Comparison of ENCODE assay signal across 14 cellular contexts in genomic region chr11:78381867-78382266, GRCh38. TPM values are rescaled to one million over a fixed set of nuclear protein-coding genes. Genes with fewer than 3 reads are reported as not detected.
A peak's percentile ranks its signal among the peaks of the same experiment; 100 is the strongest.
DNase-seq lines count a peak whose midpoint lies in the region; ATAC-seq and TF ChIP-seq lines count a peak whose summit lies in the region.
"Had no signal": no experiment of that assay in that cellular context is flagged by ENCODE, and none has a peak within 500 bp of the region (broad histone marks: within the 10 kb centered on the region; RNA-seq: fewer than 3 reads in every experiment).

No MANE protein-coding gene starts in this region.

- H3K4me3 ChIP-seq in DND-41 (ENCODE audit: low read depth in 1 of 2, low read length in 2 of 2) (no peak overlapping the region), SK-N-MC (no peak overlapping the region), smooth muscle cell (no peak overlapping the region), body of pancreas (no peak overlapping the region)

- TF ChIP-seq CTCF in DND-41 (IDR thresholded peaks at IDR 0.05; ENCODE audit: borderline replicate concordance, extremely low read depth, low read length, poor library complexity, severe bottlenecking) (no peak), smooth muscle cell (IDR thresholded peaks at IDR 0.05; ENCODE audit: borderline replicate concordance, insufficient read depth, poor library complexity, severe bottlenecking) (no peak), body of pancreas (IDR thresholded peaks at IDR 0.05) (no peak)

- peaks cover 8% of the 10 kb centered on the region for H3K9me3 ChIP-seq in DND-41 (ENCODE audit: insufficient read depth, low read length, severe bottlenecking)
- peaks cover 3% of the 10 kb centered on the region; the same call in 1 of the 2 replicates for H3K9me3 ChIP-seq in SK-N-MC (ENCODE audit: low read depth, low read length)
- no peaks in the 10 kb centered on the region for H3K9me3 ChIP-seq in smooth muscle cell (replicated peaks; ENCODE audit: low read depth)
- H3K9me3 ChIP-seq in body of pancreas, result no peaks in the 10 kb centered on the region

- H4K20me1 ChIP-seq in DND-41 (ENCODE audit: insufficient read depth, low read length) (peaks cover 75% of the 10 kb centered on the region), smooth muscle cell (ENCODE audit: low read depth) (no peaks in the 10 kb centered on the region)

- WGBS in smooth muscle cell (ENCODE audit: low lambda C conversion rate), result 37% methylated on average over 4 of the region's 4 CpGs
- WGBS in body of pancreas, 2 donors, result 75 to 80% methylated on average over 4 of the region's 4 CpGs

- DNase-seq in DND-41, result no peak
- no peak for DNase-seq in SK-N-MC (ENCODE audit: low read depth, low spot score)
- DNase-seq in left lobe of liver (ENCODE audit: low spot score), result no peak
- no peak for DNase-seq in smooth muscle cell (lab: John Stamatoyannopoulos, UW; ENCODE audit: unreplicated experiment)
- no peak for DNase-seq in body of pancreas
- DNase-seq: CD4-positive, alpha-beta memory T cell; DMS 273 treated with DMSO at 0.1 percent for 48 hours; NCI-H1436 treated with DMSO at 0.1 percent for 48 hours; NCI-H2107; NCI-H446; NCI-H774 had no signal

- no peak for TF ChIP-seq POLR2A in body of pancreas (IDR thresholded peaks at IDR 0.05)

- ATAC-seq in DND-41 (ENCODE audit: insufficient read depth, low read depth) (no peak), left lobe of liver (peak; percentile 40), body of pancreas (no peak), HG02588 (IDR thresholded peaks at IDR 0.05; ENCODE audit: unreplicated experiment) (no peak), GM18498 (IDR thresholded peaks at IDR 0.05; ENCODE audit: unreplicated experiment) (no peak)
- ATAC-seq: HCT116 had no signal

- H3K79me2 ChIP-seq in DND-41 (ENCODE audit: insufficient read depth, low read length) (peaks cover 100% of the 10 kb centered on the region), smooth muscle cell (ENCODE audit: low read depth) (peaks cover 88% of the 10 kb centered on the region)

- peaks cover 21% of the 10 kb centered on the region for H3F3A ChIP-seq in smooth muscle cell (ENCODE audit: low read depth)

- peak overlapping the region; percentile 20 for H3K27ac ChIP-seq in DND-41 (ENCODE audit: low read length)
- peak overlapping the region; percentile 87 for H3K27ac ChIP-seq in SK-N-MC
- H3K27ac ChIP-seq in smooth muscle cell (ENCODE audit: low read depth), result peak overlapping the region; percentile 74
- no peak overlapping the region for H3K27ac ChIP-seq in body of pancreas

- peaks cover 63% of the 10 kb centered on the region for H3K36me3 ChIP-seq in DND-41 (ENCODE audit: insufficient read depth, low read length)
- no peaks in the 10 kb centered on the region for H3K36me3 ChIP-seq in SK-N-MC (ENCODE audit: insufficient read depth, low read length)
- H3K36me3 ChIP-seq in smooth muscle cell (ENCODE audit: low read depth), result peaks cover 7% of the 10 kb centered on the region
- no peaks in the 10 kb centered on the region for H3K36me3 ChIP-seq in body of pancreas (replicated peaks in 1 of 2; ENCODE audit: insufficient read depth in 1 of 2, low read depth in 2 of 2)

- no peak overlapping the region for H2AFZ ChIP-seq in DND-41 (ENCODE audit: low read depth, low read length)
- no peak overlapping the region for H2AFZ ChIP-seq in smooth muscle cell (ENCODE audit: low read depth)

- H3K4me2 ChIP-seq in DND-41 (ENCODE audit: insufficient read depth, low read length) (no peak overlapping the region), smooth muscle cell (peak overlapping the region; percentile 60)

- intact Hi-C loops in body of pancreas (cut with DNase I), result no loop called here

- peaks cover 16% of the 10 kb centered on the region for H3K4me1 ChIP-seq in DND-41 (ENCODE audit: insufficient read depth, low read length)
- H3K4me1 ChIP-seq in smooth muscle cell (ENCODE audit: low read depth), result peaks cover 33% of the 10 kb centered on the region
- peaks cover 11% of the 10 kb centered on the region for H3K4me1 ChIP-seq in body of pancreas

- no peaks in the 10 kb centered on the region for H3K27me3 ChIP-seq in DND-41 (ENCODE audit: insufficient read depth, low read length, poor library complexity)
- H3K27me3 ChIP-seq in smooth muscle cell (ENCODE audit: low read depth), result no peaks in the 10 kb centered on the region
- H3K27me3 ChIP-seq in body of pancreas, result no peaks in the 10 kb centered on the region

- H3K9ac ChIP-seq in DND-41 (ENCODE audit: low read depth, low read length) (no peak overlapping the region), SK-N-MC (ENCODE audit: insufficient read length) (no peak overlapping the region), smooth muscle cell (ENCODE audit: low read depth) (no peak overlapping the region)

RNA-seq across cellular contexts. Expression of gene GAB2, which starts 35.8 kb away (rescaled TPM):
- 4.5 TPM for total RNA-seq in left lobe of liver
- 9.7 and 15.0 TPM in 2 replicates for total RNA-seq in smooth muscle cell
- 4.2 and 7.7 TPM in 2 replicates for polyA plus RNA-seq in smooth muscle cell
- 10 to 100 TPM in 1 of 2 donors, 1 to 10 TPM in 1; 6.9 to 16.9 TPM for total RNA-seq in body of pancreas

Comparison
In these comparisons a context has a peak if more than half of its experiments do, and no peak if none do; other contexts are left out.
1. H3K27ac ChIP-seq: peak in DND-41 (single experiment), SK-N-MC (single experiment) and smooth muscle cell (single experiment); none in body of pancreas (0 of 4).